Comparison of ENCODE assay signal across 1 cellular context in genomic region chr2:116142828-116143227, GRCh38.
TF ChIP-seq lines count a peak whose summit lies in the region.

No MANE protein-coding gene starts in this region.

TF ChIP-seq in H1, 55 proteins besides CTCF, POLR2A, EP300 and RAD21:
- 0 out of 2 replicates have a peak, but pooled peaks have one; percentile 13 for TF ChIP-seq TEAD4 (IDR thresholded peaks at IDR 0.05; ENCODE audit: low read depth, low read length)
- no peak for TF ChIP-seq JUND (IDR thresholded peaks at IDR 0.05; ENCODE audit: low read length)
- peak; percentile 81 for TF ChIP-seq CHD7 (IDR thresholded peaks at IDR 0.05; ENCODE audit: insufficient replicate concordance, low read length)
- TF ChIP-seq MAFK (IDR thresholded peaks at IDR 0.05; ENCODE audit: low read depth, low read length) = no peak
- TF ChIP-seq POLR2AphosphoS5 (IDR thresholded peaks at IDR 0.05; ENCODE audit: low read depth, low read length) = peak; percentile 20; the same call in 1 of the 2 replicates
- TF ChIP-seq SIX5 (IDR thresholded peaks at IDR 0.05; ENCODE audit: low read depth, low read length) = no peak
- TF ChIP-seq RBBP5 (IDR thresholded peaks at IDR 0.05; ENCODE audit: borderline replicate concordance, low read depth, low read length) = no peak
